Comparison of ENCODE assay signal across 1 cellular context in the genomic region with DNA sequence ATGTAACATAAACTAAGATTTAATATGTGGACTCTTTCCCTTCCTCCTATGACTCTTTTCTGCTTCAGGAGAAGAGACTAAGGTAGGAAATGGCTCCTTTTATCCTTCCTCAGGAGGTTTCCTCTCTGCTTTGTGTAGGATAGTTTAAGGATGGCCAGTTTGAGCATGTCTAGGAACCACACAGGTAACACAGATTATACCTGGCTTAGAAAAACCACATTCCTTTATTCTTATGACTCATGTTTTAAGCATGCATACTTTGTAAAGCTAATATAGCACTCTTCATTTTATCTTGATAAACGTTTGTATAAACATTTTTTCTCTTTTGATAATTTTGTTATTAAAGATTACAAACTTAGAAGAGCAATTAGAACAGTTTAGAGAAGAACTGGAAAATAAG.
TF ChIP-seq lines count a peak whose summit lies in the region.

No MANE protein-coding gene starts in this region.

TF ChIP-seq in GM23338, 12 proteins besides CTCF, POLR2A, EP300 and RAD21 (continued from another document):
- TF ChIP-seq, protein P1, sequence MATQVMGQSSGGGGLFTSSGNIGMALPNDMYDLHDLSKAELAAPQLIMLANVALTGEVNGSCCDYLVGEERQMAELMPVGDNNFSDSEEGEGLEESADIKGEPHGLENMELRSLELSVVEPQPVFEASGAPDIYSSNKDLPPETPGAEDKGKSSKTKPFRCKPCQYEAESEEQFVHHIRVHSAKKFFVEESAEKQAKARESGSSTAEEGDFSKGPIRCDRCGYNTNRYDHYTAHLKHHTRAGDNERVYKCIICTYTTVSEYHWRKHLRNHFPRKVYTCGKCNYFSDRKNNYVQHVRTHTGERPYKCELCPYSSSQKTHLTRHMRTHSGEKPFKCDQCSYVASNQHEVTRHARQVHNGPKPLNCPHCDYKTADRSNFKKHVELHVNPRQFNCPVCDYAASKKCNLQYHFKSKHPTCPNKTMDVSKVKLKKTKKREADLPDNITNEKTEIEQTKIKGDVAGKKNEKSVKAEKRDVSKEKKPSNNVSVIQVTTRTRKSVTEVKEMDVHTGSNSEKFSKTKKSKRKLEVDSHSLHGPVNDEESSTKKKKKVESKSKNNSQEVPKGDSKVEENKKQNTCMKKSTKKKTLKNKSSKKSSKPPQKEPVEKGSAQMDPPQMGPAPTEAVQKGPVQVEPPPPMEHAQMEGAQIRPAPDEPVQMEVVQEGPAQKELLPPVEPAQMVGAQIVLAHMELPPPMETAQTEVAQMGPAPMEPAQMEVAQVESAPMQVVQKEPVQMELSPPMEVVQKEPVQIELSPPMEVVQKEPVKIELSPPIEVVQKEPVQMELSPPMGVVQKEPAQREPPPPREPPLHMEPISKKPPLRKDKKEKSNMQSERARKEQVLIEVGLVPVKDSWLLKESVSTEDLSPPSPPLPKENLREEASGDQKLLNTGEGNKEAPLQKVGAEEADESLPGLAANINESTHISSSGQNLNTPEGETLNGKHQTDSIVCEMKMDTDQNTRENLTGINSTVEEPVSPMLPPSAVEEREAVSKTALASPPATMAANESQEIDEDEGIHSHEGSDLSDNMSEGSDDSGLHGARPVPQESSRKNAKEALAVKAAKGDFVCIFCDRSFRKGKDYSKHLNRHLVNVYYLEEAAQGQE (IDR thresholded peaks at IDR 0.05; ENCODE audit: unreplicated experiment): no peak
- TF ChIP-seq ZNF462 (CRISPR knock-in tag; IDR thresholded peaks at IDR 0.05) (no peak), EZH2phosphoT487 (IDR thresholded peaks at IDR 0.05; ENCODE audit: unreplicated experiment) (no peak), ZNF114 (CRISPR knock-in tag; IDR thresholded peaks at IDR 0.05) (no peak), NANOG (IDR thresholded peaks at IDR 0.05; ENCODE audit: borderline replicate concordance) (no peak), ZNF331 (CRISPR knock-in tag; IDR thresholded peaks at IDR 0.05; ENCODE audit: low read depth) (no peak)
